ENCODE assay signal across 4 cellular contexts in the genomic region with DNA sequence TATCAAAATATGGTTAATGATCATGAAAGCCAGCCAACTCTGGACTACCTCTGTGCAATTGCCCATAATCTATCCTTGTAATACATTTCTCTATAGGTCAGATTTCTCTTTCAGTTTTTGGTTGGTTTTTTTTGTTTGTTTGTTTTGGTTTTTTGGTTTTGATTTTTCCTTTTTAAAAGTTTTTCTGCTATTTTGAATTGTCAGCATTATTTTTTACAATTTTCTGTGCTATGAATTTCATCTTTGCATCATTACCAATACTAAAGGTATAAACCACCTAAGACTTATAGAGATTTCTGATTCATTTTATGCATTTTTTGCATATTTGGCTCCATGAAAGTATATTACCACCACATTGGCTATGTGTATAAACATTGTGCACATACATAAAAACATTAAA.
A peak's percentile ranks its signal among the peaks of the same experiment; 100 is the strongest.
TF ChIP-seq lines count a peak whose summit lies in the region.

No MANE protein-coding gene starts in this region.

TF ChIP-seq in A549, 52 proteins besides CTCF, POLR2A, EP300 and RAD21:
- no peak for TF ChIP-seq HDAC2 (IDR thresholded peaks at IDR 0.05)
- TF ChIP-seq, protein P1, sequence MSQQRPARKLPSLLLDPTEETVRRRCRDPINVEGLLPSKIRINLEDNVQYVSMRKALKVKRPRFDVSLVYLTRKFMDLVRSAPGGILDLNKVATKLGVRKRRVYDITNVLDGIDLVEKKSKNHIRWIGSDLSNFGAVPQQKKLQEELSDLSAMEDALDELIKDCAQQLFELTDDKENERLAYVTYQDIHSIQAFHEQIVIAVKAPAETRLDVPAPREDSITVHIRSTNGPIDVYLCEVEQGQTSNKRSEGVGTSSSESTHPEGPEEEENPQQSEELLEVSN (IDR thresholded peaks at IDR 0.05; ENCODE audit: borderline replicate concordance, low read depth) = no peak
- no peak for TF ChIP-seq ZFP36 (IDR thresholded peaks at IDR 0.05; ENCODE audit: borderline replicate concordance, partially characterized antibody)
- peak; percentile 61 for TF ChIP-seq MAFK (IDR thresholded peaks at IDR 0.05; ENCODE audit: partially characterized antibody)

TF ChIP-seq in IMR-90, 13 proteins besides CTCF, POLR2A, EP300 and RAD21:
- TF ChIP-seq CEBPB (IDR thresholded peaks at IDR 0.05; ENCODE audit: low read depth, low read length) (no peak), MAFK (IDR thresholded peaks at IDR 0.05; ENCODE audit: low read depth, low read length) (peak; percentile 62; the same call in 1 of the 2 replicates)

TF ChIP-seq in K562, 482 proteins besides CTCF, POLR2A, EP300 and RAD21:
- TF ChIP-seq MAFK (IDR thresholded peaks at IDR 0.05; ENCODE audit: low read length) (peak; percentile 46; the same call in 1 of the 2 replicates), NCOA4 (IDR thresholded peaks at IDR 0.05; ENCODE audit: partially characterized antibody) (no peak), MAFF (IDR thresholded peaks at IDR 0.05; ENCODE audit: low read length) (peak; percentile 46; the same call in 1 of the 2 replicates), C11orf30 (IDR thresholded peaks at IDR 0.05; ENCODE audit: low read depth) (peak; percentile 56), ZNF316 (IDR thresholded peaks at IDR 0.05) (peak; percentile 89), MAFG (tag; conservative IDR thresholded peaks at IDR 0.05) (peak; percentile 56)
- TF ChIP-seq, protein P2, sequence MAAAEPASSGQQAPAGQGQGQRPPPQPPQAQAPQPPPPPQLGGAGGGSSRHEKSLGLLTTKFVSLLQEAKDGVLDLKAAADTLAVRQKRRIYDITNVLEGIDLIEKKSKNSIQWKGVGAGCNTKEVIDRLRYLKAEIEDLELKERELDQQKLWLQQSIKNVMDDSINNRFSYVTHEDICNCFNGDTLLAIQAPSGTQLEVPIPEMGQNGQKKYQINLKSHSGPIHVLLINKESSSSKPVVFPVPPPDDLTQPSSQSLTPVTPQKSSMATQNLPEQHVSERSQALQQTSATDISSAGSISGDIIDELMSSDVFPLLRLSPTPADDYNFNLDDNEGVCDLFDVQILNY (CRISPR knock-in tag; IDR thresholded peaks at IDR 0.05) = no peak
TF ChIP-seq in K562: peak in this region for 5.

TF ChIP-seq in H1, 55 proteins besides CTCF, POLR2A, EP300 and RAD21:
- TF ChIP-seq EZH2 (IDR thresholded peaks at IDR 0.05; ENCODE audit: low read depth, low read length, severe bottlenecking) (no peak), ZNF274 (IDR thresholded peaks at IDR 0.05; ENCODE audit: borderline replicate concordance, extremely low read depth, low read length) (no peak), SUZ12 (IDR thresholded peaks at IDR 0.05; ENCODE audit: low read length) (no peak), MAFK (IDR thresholded peaks at IDR 0.05; ENCODE audit: low read depth, low read length) (peak; percentile 30; the same call in 1 of the 2 replicates)
